21 cellular contexts compared by ENCODE assay signal in the genomic region with DNA sequence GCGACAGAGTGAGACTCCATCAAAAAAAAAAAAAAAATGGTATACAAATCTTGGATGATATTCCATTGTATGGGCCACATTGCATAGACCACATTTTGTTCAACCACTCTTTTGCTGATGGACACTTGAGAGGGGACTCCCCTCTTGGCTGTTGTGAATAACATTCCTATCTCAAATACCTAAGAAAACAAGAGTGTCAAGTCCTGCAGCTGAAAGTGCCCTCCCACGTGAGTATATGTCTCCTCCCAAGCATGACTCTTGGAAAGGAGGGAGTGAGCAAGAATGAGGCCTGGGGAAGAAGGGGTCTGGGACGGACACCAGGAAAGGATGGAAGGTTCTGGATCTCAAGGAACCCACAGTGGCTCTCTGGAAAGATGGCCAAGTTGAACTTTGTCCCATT. TPM values are rescaled to one million over a fixed set of nuclear protein-coding genes. Genes with fewer than 3 reads are reported as not detected.
"Had no signal": no experiment of that assay in that cellular context is flagged by ENCODE, and none has a peak within 500 bp of the region (broad histone marks: within the 10 kb centered on the region; RNA-seq: fewer than 3 reads in every experiment).

No MANE protein-coding gene starts in this region.

- H3K27me3 ChIP-seq: body of pancreas, dorsolateral prefrontal cortex, foreskin keratinocyte, left lung, suprapubic skin had no signal

- H3K36me3 ChIP-seq: left lung, suprapubic skin had no signal

- H3K27ac Mint-ChIP-seq: activated B cell treated with CpG ODN at 0.5 μM for 24 hours; activated CD8-positive, alpha-beta T cell treated with anti-CD3 and anti-CD28 coated beads for 36 hours; activated naive CD8-positive, alpha-beta T cell treated with anti-CD3 and anti-CD28 coated beads for 36 hours; activated T-helper 17 cell treated with anti-CD3 and anti-CD28 coated beads, Interleukin-2, amount 50 U/mL, for 72 hours; immature natural killer cell; mesothelial cell of epicardium; natural killer cell treated with Interleukin-12 subunit alpha and Interleukin-12 subunit beta and Interleukin-15 and Interleukin-18, amount 100 ng/mL, for 72 hours; stimulated activated naive CD8-positive, alpha-beta T cell treated with anti-CD3 and anti-CD28 coated beads, Interleukin-15, Interleukin-2, amounts not matched to agents 100 ng/mL and 50 ng/mL, for 24 hours had no signal

- H3K27ac ChIP-seq: dorsolateral prefrontal cortex, epithelial cell of prostate, foreskin keratinocyte, left lung, suprapubic skin had no signal

- H3K9me3 ChIP-seq: body of pancreas, left lung, suprapubic skin had no signal

- H3K27me3 Mint-ChIP-seq: activated CD8-positive, alpha-beta T cell treated with anti-CD3 and anti-CD28 coated beads for 36 hours; activated naive CD8-positive, alpha-beta T cell treated with anti-CD3 and anti-CD28 coated beads for 36 hours; activated T-helper 17 cell treated with anti-CD3 and anti-CD28 coated beads, Interleukin-2, amount 50 U/mL, for 72 hours; stimulated activated naive CD8-positive, alpha-beta T cell treated with anti-CD3 and anti-CD28 coated beads, Interleukin-15, Interleukin-2, amounts not matched to agents 100 ng/mL and 50 ng/mL, for 24 hours had no signal

- H3K9me3 Mint-ChIP-seq: activated naive CD8-positive, alpha-beta T cell treated with anti-CD3 and anti-CD28 coated beads for 36 hours; immature natural killer cell; natural killer cell treated with Interleukin-12 subunit alpha and Interleukin-12 subunit beta and Interleukin-15 and Interleukin-18, amount 100 ng/mL, for 72 hours; stimulated activated naive CD8-positive, alpha-beta T cell treated with anti-CD3 and anti-CD28 coated beads, Interleukin-15, Interleukin-2, amounts not matched to agents 100 ng/mL and 50 ng/mL, for 24 hours had no signal

- H3K36me3 Mint-ChIP-seq: activated naive CD8-positive, alpha-beta T cell treated with anti-CD3 and anti-CD28 coated beads for 36 hours; immature natural killer cell; mesothelial cell of epicardium; natural killer cell treated with Interleukin-12 subunit alpha and Interleukin-12 subunit beta and Interleukin-15 and Interleukin-18, amount 100 ng/mL, for 72 hours had no signal

- H3K4me3 ChIP-seq: body of pancreas, dorsolateral prefrontal cortex, left lung, suprapubic skin had no signal

- DNase-seq: activated B cell treated with CpG ODN at 0.5 μM for 24 hours; activated CD4-positive, alpha-beta T cell treated with anti-CD3 and anti-CD28 coated beads for 4 hours; activated CD8-positive, alpha-beta T cell treated with anti-CD3 and anti-CD28 coated beads for 36 hours; activated naive CD4-positive, alpha-beta T cell; activated naive CD8-positive, alpha-beta T cell treated with anti-CD3 and anti-CD28 coated beads for 36 hours; activated T-cell treated with anti-CD3 and anti-CD28 coated beads, Interleukin-2, amount 50 U/mL, for 1 hour; amniotic stem cell; body of pancreas; dorsolateral prefrontal cortex; foreskin keratinocyte; immature natural killer cell; left lung; nucleus accumbens; posterior cingulate gyrus; retina had no signal

- H3K4me3 Mint-ChIP-seq: activated B cell treated with CpG ODN at 0.5 μM for 24 hours; activated CD8-positive, alpha-beta T cell treated with anti-CD3 and anti-CD28 coated beads for 36 hours; activated naive CD8-positive, alpha-beta T cell treated with anti-CD3 and anti-CD28 coated beads for 36 hours; activated T-helper 17 cell treated with anti-CD3 and anti-CD28 coated beads, Interleukin-2, amount 50 U/mL, for 72 hours; immature natural killer cell; mesothelial cell of epicardium; natural killer cell treated with Interleukin-12 subunit alpha and Interleukin-12 subunit beta and Interleukin-15 and Interleukin-18, amount 100 ng/mL, for 72 hours; stimulated activated naive CD8-positive, alpha-beta T cell treated with anti-CD3 and anti-CD28 coated beads, Interleukin-15, Interleukin-2, amounts not matched to agents 100 ng/mL and 50 ng/mL, for 24 hours had no signal

- ATAC-seq: activated CD8-positive, alpha-beta T cell treated with anti-CD3 and anti-CD28 coated beads for 36 hours; activated T-helper 17 cell treated with anti-CD3 and anti-CD28 coated beads, Interleukin-2, amount 50 U/mL, for 72 hours; body of pancreas; foreskin keratinocyte; left lung; natural killer cell treated with Interleukin-12 subunit alpha and Interleukin-12 subunit beta and Interleukin-15 and Interleukin-18, amount 100 ng/mL, for 72 hours had no signal

- H3K4me1 Mint-ChIP-seq: activated B cell treated with CpG ODN at 0.5 μM for 24 hours; activated naive CD8-positive, alpha-beta T cell treated with anti-CD3 and anti-CD28 coated beads for 36 hours; activated T-helper 17 cell treated with anti-CD3 and anti-CD28 coated beads, Interleukin-2, amount 50 U/mL, for 72 hours; immature natural killer cell had no signal

RNA-seq across cellular contexts. Expression of gene NPAS2, which starts 36.0 kb away (rescaled TPM):
- total RNA-seq: activated B cell treated with CpG ODN at 0.5 μM for 24 hours had no signal
- polyA plus RNA-seq: immature natural killer cell had no signal
